Comparison of ENCODE assay signal across 26 cellular contexts in genomic region chr3:27637346-27638000, GRCh38.
DNase-seq lines count a peak whose midpoint lies in the region; ATAC-seq and TF ChIP-seq lines count a peak whose summit lies in the region.
"Had no signal": no experiment of that assay in that cellular context is flagged by ENCODE, and none has a peak within 500 bp of the region (broad histone marks: within the 10 kb centered on the region; RNA-seq: fewer than 3 reads in every experiment).

No MANE protein-coding gene starts in this region.

- no peak for TF ChIP-seq CTCF in coronary artery (IDR thresholded peaks at IDR 0.05)
- TF ChIP-seq CTCF in WERI-Rb-1 (IDR thresholded peaks at IDR 0.05; ENCODE audit: low read depth, low read length) = no peak

- peak overlapping the region; percentile 21 for H3K27ac ChIP-seq in HUES48 (ENCODE audit: low read depth, low read length)
- H3K27ac ChIP-seq in coronary artery = peak overlapping the region; percentile 66 to 77
- no peak overlapping the region for H3K27ac ChIP-seq in WERI-Rb-1
- H3K27ac ChIP-seq: foreskin keratinocyte, left lung, right atrium auricular region, spleen, suprapubic skin had no signal

- no peak for ATAC-seq in HG02642 (IDR thresholded peaks at IDR 0.05; ENCODE audit: poor library complexity, unreplicated experiment)
- ATAC-seq in GM21515 (IDR thresholded peaks at IDR 0.05; ENCODE audit: unreplicated experiment) = no peak
- ATAC-seq: activated CD4-positive, CD25-positive, alpha-beta regulatory T cell treated with anti-CD3 and anti-CD28 coated beads, Interleukin-2, amount 50 U/mL, for 24 hours; activated CD8-positive, alpha-beta T cell treated with anti-CD3 and anti-CD28 coated beads, Interleukin-2, amount 10 ng/mL, durations not matched to agents 7 days and 5 days; foreskin keratinocyte; left lung; stimulated activated memory B cell treated with anti-CD40 and anti-IgM and Interleukin-4, amounts not matched to agents 10 μg/mL and 1 μg/mL and 100 μg/mL, for 72 hours had no signal

- DNase-seq in NOMO-1 treated with DMSO at 0.1 percent for 48 hours (lab: John Stamatoyannopoulos, UW; ENCODE audit: unreplicated experiment) (peak; percentile 64), coronary artery (ENCODE audit: low spot score) (no peak), renal cortical epithelial cell (ENCODE audit: low read depth) (peak; percentile 87), WERI-Rb-1 (no peak)
- DNase-seq: activated CD8-positive, alpha-beta T cell treated with anti-CD3 and anti-CD28 coated beads, Interleukin-2, amount 10 ng/mL, durations not matched to agents 7 days and 5 days; activated effector memory CD4-positive, alpha-beta T cell treated with anti-CD3 and anti-CD28 coated beads, Interleukin-2, amount 50 U/mL, for 16 hours; activated naive CD8-positive, alpha-beta T cell treated with anti-CD3 and anti-CD28 coated beads, Interleukin-2, amount 10 ng/mL, durations not matched to agents 7 days and 5 days; activated T-cell treated with anti-CD3 and anti-CD28 coated beads for 4 hours; effector CD8-positive, alpha-beta T cell; erythroblast; foreskin keratinocyte; KG1; left lung; naive B cell; NCI-H1048; NCI-H187; NCI-H2227 treated with DMSO at 0.1 percent for 48 hours; spleen; stimulated activated CD4-positive, alpha-beta T cell treated with anti-CD3 and anti-CD28 coated beads, Interleukin-4, amount 100 ng/mL, for 1 hour had no signal

- peaks cover 14% of the 10 kb centered on the region for H3K27me3 ChIP-seq in HUES48 (ENCODE audit: control insufficient read depth, insufficient read depth, low read length)
- no peaks in the 10 kb centered on the region for H3K27me3 ChIP-seq in WERI-Rb-1 (ENCODE audit: insufficient read depth, low read depth, severe bottlenecking)
- H3K27me3 ChIP-seq: foreskin keratinocyte, left lung, right atrium auricular region, spleen, suprapubic skin had no signal

- H3K9ac ChIP-seq in HUES48 (ENCODE audit: low read depth, low read length) = no peak overlapping the region

- no peak overlapping the region for H3K4me3 ChIP-seq in HUES48 (ENCODE audit: low read depth, low read length)
- no peak overlapping the region for H3K4me3 ChIP-seq in coronary artery
- no peak overlapping the region for H3K4me3 ChIP-seq in WERI-Rb-1 (ENCODE audit: low read depth, low read length)
- H3K4me3 ChIP-seq: left lung, right atrium auricular region, spleen, suprapubic skin had no signal

- H3K4me1 ChIP-seq in HUES48 (ENCODE audit: control insufficient read depth, insufficient read depth, low read length) = no peaks in the 10 kb centered on the region; the same call in 1 of the 2 replicates

- H3K9me3 ChIP-seq in HUES48 (ENCODE audit: control insufficient read depth, insufficient read depth, low read length) (no peaks in the 10 kb centered on the region), WERI-Rb-1 (ENCODE audit: severe bottlenecking) (no peaks in the 10 kb centered on the region)
- H3K9me3 ChIP-seq: left lung, right atrium auricular region, spleen, suprapubic skin had no signal

- H3K36me3 ChIP-seq in HUES48 (ENCODE audit: control insufficient read depth, insufficient read depth, low read length) (no peaks in the 10 kb centered on the region), WERI-Rb-1 (no peaks in the 10 kb centered on the region)
- H3K36me3 ChIP-seq: left lung, right atrium auricular region, spleen, suprapubic skin had no signal

Comparison
In these comparisons a context has a peak if more than half of its experiments do, and no peak if none do; other contexts are left out.
1. DNase-seq: peak in NOMO-1 treated with DMSO at 0.1 percent for 48 hours (single experiment) and renal cortical epithelial cell (single experiment); none in coronary artery (single experiment) and WERI-Rb-1 (single experiment).